In the genomic region with DNA sequence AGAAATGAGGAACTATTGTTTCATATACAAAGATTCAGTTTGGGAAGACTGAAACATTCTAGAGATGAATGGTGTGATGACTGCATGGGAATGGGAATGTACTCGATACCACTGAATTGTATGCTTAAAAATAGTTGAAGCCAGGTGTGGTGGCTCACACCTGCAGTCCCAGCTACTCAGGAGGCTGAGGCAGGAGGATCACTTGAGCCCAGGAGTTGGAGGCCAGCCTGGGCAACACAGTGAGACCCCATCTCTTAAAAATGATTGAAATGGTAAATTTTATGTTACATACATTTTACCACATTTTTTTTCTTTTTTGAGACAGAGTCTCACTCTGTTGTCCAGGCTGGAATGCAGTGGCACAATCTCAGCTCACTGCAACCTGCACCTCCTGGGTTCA, we compare ENCODE assay signal across 13 cellular contexts. TPM values are rescaled to one million over a fixed set of nuclear protein-coding genes. Genes with fewer than 3 reads are reported as not detected.
"Had no signal": no experiment of that assay in that cellular context is flagged by ENCODE, and none has a peak within 500 bp of the region (broad histone marks: within the 10 kb centered on the region; RNA-seq: fewer than 3 reads in every experiment).

No MANE protein-coding gene starts in this region.

RNA-seq across cellular contexts. Expression of gene ZIC5, which starts 19.9 kb away (rescaled TPM):
- total RNA-seq: activated B cell treated with CpG ODN at 0.5 μM for 24 hours; activated CD4-positive, alpha-beta memory T cell treated with anti-CD3 and anti-CD28 coated beads for 36 hours; activated CD4-positive, alpha-beta memory T cell treated with anti-CD3 and anti-CD28 coated beads, Interleukin-2, amount 10 ng/mL, durations not matched to agents 7 days and 5 days; activated CD4-positive, alpha-beta T cell treated with anti-CD3 and anti-CD28 coated beads for 36 hours; activated CD4-positive, alpha-beta T cell treated with anti-CD3 and anti-CD28 coated beads, Interleukin-2, amount 10 ng/mL, durations not matched to agents 24 days and 14 days; activated CD4-positive, alpha-beta T cell treated with anti-CD3 and anti-CD28 coated beads, Interleukin-2, amount 10 ng/mL, durations not matched to agents 7 days and 5 days; activated CD8-positive, alpha-beta memory T cell treated with anti-CD3 and anti-CD28 coated beads for 36 hours; activated CD8-positive, alpha-beta memory T cell treated with anti-CD3 and anti-CD28 coated beads, Interleukin-2, amount 10 ng/mL, durations not matched to agents 7 days and 5 days; activated CD8-positive, alpha-beta T cell treated with anti-CD3 and anti-CD28 coated beads for 36 hours; activated CD8-positive, alpha-beta T cell treated with anti-CD3 and anti-CD28 coated beads, Interleukin-2, amount 10 ng/mL, durations not matched to agents 7 days and 5 days; T-helper 1 cell treated with Interleukin-12 subunit alpha and Interleukin-12 subunit beta and Interleukin-4 antibody, amounts not matched to agents 30 ng/mL and 1 ng/mL, for 36 hours; T-helper 17 cell; T-helper 2 cell treated with Interferon-gamma antibody and Interleukin-4, amounts not matched to agents 100 ng/mL and 5 ng/mL, for 36 hours had no signal

RNA-seq across cellular contexts. Expression of gene ZIC2, which starts 29.9 kb away (rescaled TPM):
- total RNA-seq: activated B cell treated with CpG ODN at 0.5 μM for 24 hours; activated CD4-positive, alpha-beta memory T cell treated with anti-CD3 and anti-CD28 coated beads for 36 hours; activated CD4-positive, alpha-beta T cell treated with anti-CD3 and anti-CD28 coated beads for 36 hours; activated CD4-positive, alpha-beta T cell treated with anti-CD3 and anti-CD28 coated beads, Interleukin-2, amount 10 ng/mL, durations not matched to agents 24 days and 14 days; activated CD4-positive, alpha-beta T cell treated with anti-CD3 and anti-CD28 coated beads, Interleukin-2, amount 10 ng/mL, durations not matched to agents 7 days and 5 days; activated CD8-positive, alpha-beta memory T cell treated with anti-CD3 and anti-CD28 coated beads for 36 hours; activated CD8-positive, alpha-beta T cell treated with anti-CD3 and anti-CD28 coated beads for 36 hours; activated CD8-positive, alpha-beta T cell treated with anti-CD3 and anti-CD28 coated beads, Interleukin-2, amount 10 ng/mL, durations not matched to agents 7 days and 5 days; T-helper 17 cell; T-helper 2 cell treated with Interferon-gamma antibody and Interleukin-4, amounts not matched to agents 100 ng/mL and 5 ng/mL, for 36 hours had no signal
